Comparison of ENCODE assay signal across 1 cellular context in genomic region chr5:150781706-150782614, GRCh38.
TF ChIP-seq lines count a peak whose summit lies in the region.

No MANE protein-coding gene starts in this region.

TF ChIP-seq in HepG2, 621 proteins besides CTCF, POLR2A, EP300 and RAD21 (continued from another document and continues in another):
- TF ChIP-seq, protein P1, sequence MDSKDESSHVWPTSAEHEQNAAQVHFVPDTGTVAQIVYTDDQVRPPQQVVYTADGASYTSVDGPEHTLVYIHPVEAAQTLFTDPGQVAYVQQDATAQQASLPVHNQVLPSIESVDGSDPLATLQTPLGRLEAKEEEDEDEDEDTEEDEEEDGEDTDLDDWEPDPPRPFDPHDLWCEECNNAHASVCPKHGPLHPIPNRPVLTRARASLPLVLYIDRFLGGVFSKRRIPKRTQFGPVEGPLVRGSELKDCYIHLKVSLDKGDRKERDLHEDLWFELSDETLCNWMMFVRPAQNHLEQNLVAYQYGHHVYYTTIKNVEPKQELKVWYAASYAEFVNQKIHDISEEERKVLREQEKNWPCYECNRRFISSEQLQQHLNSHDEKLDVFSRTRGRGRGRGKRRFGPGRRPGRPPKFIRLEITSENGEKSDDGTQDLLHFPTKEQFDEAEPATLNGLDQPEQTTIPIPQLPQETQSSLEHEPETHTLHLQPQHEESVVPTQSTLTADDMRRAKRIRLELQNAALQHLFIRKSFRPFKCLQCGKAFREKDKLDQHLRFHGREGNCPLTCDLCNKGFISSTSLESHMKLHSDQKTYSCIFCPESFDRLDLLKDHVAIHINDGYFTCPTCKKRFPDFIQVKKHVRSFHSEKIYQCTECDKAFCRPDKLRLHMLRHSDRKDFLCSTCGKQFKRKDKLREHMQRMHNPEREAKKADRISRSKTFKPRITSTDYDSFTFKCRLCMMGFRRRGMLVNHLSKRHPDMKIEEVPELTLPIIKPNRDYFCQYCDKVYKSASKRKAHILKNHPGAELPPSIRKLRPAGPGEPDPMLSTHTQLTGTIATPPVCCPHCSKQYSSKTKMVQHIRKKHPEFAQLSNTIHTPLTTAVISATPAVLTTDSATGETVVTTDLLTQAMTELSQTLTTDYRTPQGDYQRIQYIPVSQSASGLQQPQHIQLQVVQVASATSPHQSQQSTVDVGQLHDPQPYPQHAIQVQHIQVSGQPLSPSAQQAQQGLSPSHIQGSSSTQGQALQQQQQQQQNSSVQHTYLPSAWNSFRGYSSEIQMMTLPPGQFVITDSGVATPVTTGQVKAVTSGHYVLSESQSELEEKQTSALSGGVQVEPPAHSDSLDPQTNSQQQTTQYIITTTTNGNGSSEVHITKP (CRISPR knock-in tag; IDR thresholded peaks at IDR 0.05; ENCODE audit: low read depth) = peak; percentile 54; the same call in 1 of the 2 replicates
- TF ChIP-seq SRSF9 (IDR thresholded peaks at IDR 0.05; ENCODE audit: borderline replicate concordance, insufficient read depth, low read depth, low read length, poor library complexity, severe bottlenecking) (no peak), NCOA2 (CRISPR knock-in tag; IDR thresholded peaks at IDR 0.05) (no peak; the same call in 1 of the 2 replicates), BORCS8-MEF2B (CRISPR knock-in tag; IDR thresholded peaks at IDR 0.05) (no peak; the same call in 1 of the 2 replicates), CHCHD3 (CRISPR knock-in tag; IDR thresholded peaks at IDR 0.05) (no peak), ZNF7 (CRISPR knock-in tag; IDR thresholded peaks at IDR 0.05) (no peak), REL (CRISPR knock-in tag; conservative IDR thresholded peaks at IDR 0.05) (no peak), ZSCAN31 (CRISPR knock-in tag; IDR thresholded peaks at IDR 0.05; ENCODE audit: low read depth) (no peak), TBL1XR1 (IDR thresholded peaks at IDR 0.05; ENCODE audit: borderline replicate concordance, low read length, partially characterized antibody) (no peak), MYNN (CRISPR knock-in tag; IDR thresholded peaks at IDR 0.05; ENCODE audit: low read depth) (no peak), ZNF253 (CRISPR knock-in tag; IDR thresholded peaks at IDR 0.05; ENCODE audit: borderline replicate concordance) (no peak), TEF (CRISPR knock-in tag; IDR thresholded peaks at IDR 0.05) (no peak), PLSCR1 (CRISPR knock-in tag; IDR thresholded peaks at IDR 0.05; ENCODE audit: borderline replicate concordance) (no peak), ZSCAN12 (CRISPR knock-in tag; IDR thresholded peaks at IDR 0.05) (no peak), ZNF839 (CRISPR knock-in tag; IDR thresholded peaks at IDR 0.05; ENCODE audit: borderline replicate concordance) (no peak), CC2D1A (CRISPR knock-in tag; IDR thresholded peaks at IDR 0.05) (no peak), SMAD3 (CRISPR knock-in tag; IDR thresholded peaks at IDR 0.05) (no peak), THAP9 (CRISPR knock-in tag; IDR thresholded peaks at IDR 0.05; ENCODE audit: borderline replicate concordance) (no peak), SNRNP70 (IDR thresholded peaks at IDR 0.05; ENCODE audit: low read depth, low read length) (no peak), RFXAP (CRISPR knock-in tag; IDR thresholded peaks at IDR 0.05; ENCODE audit: borderline replicate concordance) (0 out of 2 replicates have a peak, but pooled peaks have one; percentile 38), RBM22 (optimal IDR thresholded peaks at IDR 0.05; ENCODE audit: low read length) (no peak), ZNF143 (CRISPR knock-in tag; IDR thresholded peaks at IDR 0.05) (no peak), GATAD1 (CRISPR knock-in tag; IDR thresholded peaks at IDR 0.05) (no peak), ZBTB38 (CRISPR knock-in tag; IDR thresholded peaks at IDR 0.05) (peak; percentile 67), ZKSCAN1 (IDR thresholded peaks at IDR 0.05; ENCODE audit: low read length) (no peak), FOXJ3 (CRISPR knock-in tag; IDR thresholded peaks at IDR 0.05; ENCODE audit: borderline replicate concordance) (0 out of 2 replicates have a peak, but pooled peaks have one; percentile 34), E2F5 (CRISPR knock-in tag; conservative IDR thresholded peaks at IDR 0.05) (no peak), RORA (CRISPR knock-in tag; IDR thresholded peaks at IDR 0.05) (no peak), ZNF567 (CRISPR knock-in tag; IDR thresholded peaks at IDR 0.05; ENCODE audit: borderline replicate concordance) (no peak; the same call in 1 of the 2 replicates), ZNF569 (CRISPR knock-in tag; IDR thresholded peaks at IDR 0.05; ENCODE audit: borderline replicate concordance) (no peak), FOXP4 (CRISPR knock-in tag; IDR thresholded peaks at IDR 0.05) (0 out of 2 replicates have a peak, but pooled peaks have one; percentile 46), ZNF224 (CRISPR knock-in tag; IDR thresholded peaks at IDR 0.05) (no peak), ATF7-NPFF (CRISPR knock-in tag; IDR thresholded peaks at IDR 0.05; ENCODE audit: low read depth) (no peak), ZNF670 (CRISPR knock-in tag; IDR thresholded peaks at IDR 0.05; ENCODE audit: borderline replicate concordance) (no peak)
- TF ChIP-seq, protein P2, sequence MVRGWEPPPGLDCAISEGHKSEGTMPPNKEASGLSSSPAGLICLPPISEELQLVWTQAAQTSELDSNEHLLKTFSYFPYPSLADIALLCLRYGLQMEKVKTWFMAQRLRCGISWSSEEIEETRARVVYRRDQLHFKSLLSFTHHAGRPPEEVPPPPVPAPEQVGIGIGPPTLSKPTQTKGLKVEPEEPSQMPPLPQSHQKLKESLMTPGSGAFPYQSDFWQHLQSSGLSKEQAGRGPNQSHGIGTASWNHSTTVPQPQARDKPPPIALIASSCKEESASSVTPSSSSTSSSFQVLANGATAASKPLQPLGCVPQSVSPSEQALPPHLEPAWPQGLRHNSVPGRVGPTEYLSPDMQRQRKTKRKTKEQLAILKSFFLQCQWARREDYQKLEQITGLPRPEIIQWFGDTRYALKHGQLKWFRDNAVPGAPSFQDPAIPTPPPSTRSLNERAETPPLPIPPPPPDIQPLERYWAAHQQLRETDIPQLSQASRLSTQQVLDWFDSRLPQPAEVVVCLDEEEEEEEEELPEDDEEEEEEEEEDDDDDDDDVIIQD (CRISPR knock-in tag; IDR thresholded peaks at IDR 0.05; ENCODE audit: low read depth) = no peak
- TF ChIP-seq, protein P3, sequence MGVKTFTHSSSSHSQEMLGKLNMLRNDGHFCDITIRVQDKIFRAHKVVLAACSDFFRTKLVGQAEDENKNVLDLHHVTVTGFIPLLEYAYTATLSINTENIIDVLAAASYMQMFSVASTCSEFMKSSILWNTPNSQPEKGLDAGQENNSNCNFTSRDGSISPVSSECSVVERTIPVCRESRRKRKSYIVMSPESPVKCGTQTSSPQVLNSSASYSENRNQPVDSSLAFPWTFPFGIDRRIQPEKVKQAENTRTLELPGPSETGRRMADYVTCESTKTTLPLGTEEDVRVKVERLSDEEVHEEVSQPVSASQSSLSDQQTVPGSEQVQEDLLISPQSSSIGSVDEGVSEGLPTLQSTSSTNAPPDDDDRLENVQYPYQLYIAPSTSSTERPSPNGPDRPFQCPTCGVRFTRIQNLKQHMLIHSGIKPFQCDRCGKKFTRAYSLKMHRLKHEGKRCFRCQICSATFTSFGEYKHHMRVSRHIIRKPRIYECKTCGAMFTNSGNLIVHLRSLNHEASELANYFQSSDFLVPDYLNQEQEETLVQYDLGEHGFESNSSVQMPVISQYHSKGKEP (CRISPR knock-in tag; IDR thresholded peaks at IDR 0.05) = no peak
- TF ChIP-seq, protein P4, sequence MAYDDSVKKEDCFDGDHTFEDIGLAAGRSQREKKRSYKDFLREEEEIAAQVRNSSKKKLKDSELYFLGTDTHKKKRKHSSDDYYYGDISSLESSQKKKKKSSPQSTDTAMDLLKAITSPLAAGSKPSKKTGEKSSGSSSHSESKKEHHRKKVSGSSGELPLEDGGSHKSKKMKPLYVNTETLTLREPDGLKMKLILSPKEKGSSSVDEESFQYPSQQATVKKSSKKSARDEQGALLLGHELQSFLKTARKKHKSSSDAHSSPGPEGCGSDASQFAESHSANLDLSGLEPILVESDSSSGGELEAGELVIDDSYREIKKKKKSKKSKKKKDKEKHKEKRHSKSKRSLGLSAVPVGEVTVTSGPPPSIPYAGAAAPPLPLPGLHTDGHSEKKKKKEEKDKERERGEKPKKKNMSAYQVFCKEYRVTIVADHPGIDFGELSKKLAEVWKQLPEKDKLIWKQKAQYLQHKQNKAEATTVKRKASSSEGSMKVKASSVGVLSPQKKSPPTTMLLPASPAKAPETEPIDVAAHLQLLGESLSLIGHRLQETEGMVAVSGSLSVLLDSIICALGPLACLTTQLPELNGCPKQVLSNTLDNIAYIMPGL (CRISPR knock-in tag; IDR thresholded peaks at IDR 0.05; ENCODE audit: borderline replicate concordance in 1 of 2, low read depth in 1 of 2) = peak in 1 of 2 experiments; percentile 59; a peak in 1 of 4 replicates
- TF ChIP-seq, protein P5, sequence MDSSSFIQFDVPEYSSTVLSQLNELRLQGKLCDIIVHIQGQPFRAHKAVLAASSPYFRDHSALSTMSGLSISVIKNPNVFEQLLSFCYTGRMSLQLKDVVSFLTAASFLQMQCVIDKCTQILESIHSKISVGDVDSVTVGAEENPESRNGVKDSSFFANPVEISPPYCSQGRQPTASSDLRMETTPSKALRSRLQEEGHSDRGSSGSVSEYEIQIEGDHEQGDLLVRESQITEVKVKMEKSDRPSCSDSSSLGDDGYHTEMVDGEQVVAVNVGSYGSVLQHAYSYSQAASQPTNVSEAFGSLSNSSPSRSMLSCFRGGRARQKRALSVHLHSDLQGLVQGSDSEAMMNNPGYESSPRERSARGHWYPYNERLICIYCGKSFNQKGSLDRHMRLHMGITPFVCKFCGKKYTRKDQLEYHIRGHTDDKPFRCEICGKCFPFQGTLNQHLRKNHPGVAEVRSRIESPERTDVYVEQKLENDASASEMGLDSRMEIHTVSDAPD (CRISPR knock-in tag; IDR thresholded peaks at IDR 0.05) = peak; percentile 84; the same call in 1 of the 2 replicates
- TF ChIP-seq, protein P6, sequence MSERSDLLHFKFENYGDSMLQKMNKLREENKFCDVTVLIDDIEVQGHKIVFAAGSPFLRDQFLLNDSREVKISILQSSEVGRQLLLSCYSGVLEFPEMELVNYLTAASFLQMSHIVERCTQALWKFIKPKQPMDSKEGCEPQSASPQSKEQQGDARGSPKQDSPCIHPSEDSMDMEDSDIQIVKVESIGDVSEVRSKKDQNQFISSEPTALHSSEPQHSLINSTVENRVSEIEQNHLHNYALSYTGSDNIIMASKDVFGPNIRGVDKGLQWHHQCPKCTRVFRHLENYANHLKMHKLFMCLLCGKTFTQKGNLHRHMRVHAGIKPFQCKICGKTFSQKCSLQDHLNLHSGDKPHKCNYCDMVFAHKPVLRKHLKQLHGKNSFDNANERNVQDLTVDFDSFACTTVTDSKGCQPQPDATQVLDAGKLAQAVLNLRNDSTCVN (CRISPR knock-in tag; IDR thresholded peaks at IDR 0.05; ENCODE audit: borderline replicate concordance) = no peak
